8 cellular contexts compared by ENCODE assay signal in genomic region chr16:89828199-89828869, GRCh38. TPM values are rescaled to one million over a fixed set of nuclear protein-coding genes. Genes with fewer than 3 reads are reported as not detected.
A peak's percentile ranks its signal among the peaks of the same experiment; 100 is the strongest.
DNase-seq lines count a peak whose midpoint lies in the region; ATAC-seq, FAIRE-seq and TF ChIP-seq lines count a peak whose summit lies in the region.

SPIRE2 (plus strand) TSS chr16:89828475; CDS start chr16:89828551, 76 bp downstream.

- DNase-seq in H7 (peak; percentile 96), RCC 7860 (ENCODE audit: low spot score) (peak; percentile 54), fibroblast of pulmonary artery (ENCODE audit: low read depth) (peak; percentile 76)
- DNase-seq in activated effector memory CD4-positive, alpha-beta T cell treated with anti-CD3 and anti-CD28 coated beads, Interleukin-2, amount 50 U/mL, for 16 hours: peak; percentile 88
- DNase-seq in natural killer cell treated with Interleukin-12 subunit alpha and Interleukin-12 subunit beta and Interleukin-15 and Interleukin-18, amount 100 ng/mL, for 72 hours (ENCODE audit: low spot score): peak; percentile 74

- FAIRE-seq in RCC 7860 (lab: Jason Lieb, UNC): no peak

- H3K4me3 Mint-ChIP-seq in natural killer cell treated with Interleukin-12 subunit alpha and Interleukin-12 subunit beta and Interleukin-15 and Interleukin-18, amount 100 ng/mL, for 72 hours: peak within 1 kb of the TSS; percentile 29
- peak within 1 kb of the TSS; percentile 57 for H3K4me3 Mint-ChIP-seq in stimulated activated naive CD8-positive, alpha-beta T cell treated with anti-CD3 and anti-CD28 coated beads, Interleukin-15, Interleukin-2, amounts not matched to agents 100 ng/mL and 50 ng/mL, for 24 hours

- TF ChIP-seq CTCF in fibroblast of pulmonary artery (IDR thresholded peaks at IDR 0.05; ENCODE audit: low read length, missing control alignments): no peak

- H3K27me3 ChIP-seq in BLaER1 (no peaks in the 10 kb centered on the region), H7 (ENCODE audit: control insufficient read depth, insufficient read depth, low read length) (0 out of 2 replicates have a peak, but pooled peaks cover 1% of the 10 kb centered on the region)

- H3K4me2 ChIP-seq in BLaER1: peak within 1 kb of the TSS; percentile 91

- H4K20me1 ChIP-seq in BLaER1: peaks cover 27% of the 10 kb centered on the region

- H3K4me1 ChIP-seq in BLaER1: peaks cover 28% of the 10 kb centered on the region

- H3K4me3 ChIP-seq in BLaER1: peak within 1 kb of the TSS; percentile 61
- H3K4me3 ChIP-seq in H7 (ENCODE audit: insufficient read depth, low read depth, low read length): peak within 1 kb of the TSS; percentile 70
- H3K4me3 ChIP-seq in fibroblast of pulmonary artery (replicated peaks; ENCODE audit: low read depth, low read length): peak within 1 kb of the TSS; percentile 58

- H3K4me1 Mint-ChIP-seq in natural killer cell treated with Interleukin-12 subunit alpha and Interleukin-12 subunit beta and Interleukin-15 and Interleukin-18, amount 100 ng/mL, for 72 hours (ENCODE audit: low read depth in 2 of 2): peaks cover 4 to 5% of the 10 kb centered on the region in 2 donors
- H3K4me1 Mint-ChIP-seq in stimulated activated naive CD8-positive, alpha-beta T cell treated with anti-CD3 and anti-CD28 coated beads, Interleukin-15, Interleukin-2, amounts not matched to agents 100 ng/mL and 50 ng/mL, for 24 hours (ENCODE audit: low read depth): peaks cover 3% of the 10 kb centered on the region

- H3K36me3 Mint-ChIP-seq in natural killer cell treated with Interleukin-12 subunit alpha and Interleukin-12 subunit beta and Interleukin-15 and Interleukin-18, amount 100 ng/mL, for 72 hours: no peaks in the 10 kb centered on the region
- no peaks in the 10 kb centered on the region for H3K36me3 Mint-ChIP-seq in stimulated activated naive CD8-positive, alpha-beta T cell treated with anti-CD3 and anti-CD28 coated beads, Interleukin-15, Interleukin-2, amounts not matched to agents 100 ng/mL and 50 ng/mL, for 24 hours (ENCODE audit: low read depth)

- H3K9me3 ChIP-seq in BLaER1: no peaks in the 10 kb centered on the region

- H3K9me3 Mint-ChIP-seq in natural killer cell treated with Interleukin-12 subunit alpha and Interleukin-12 subunit beta and Interleukin-15 and Interleukin-18, amount 100 ng/mL, for 72 hours: no peaks in the 10 kb centered on the region
- no peaks in the 10 kb centered on the region for H3K9me3 Mint-ChIP-seq in stimulated activated naive CD8-positive, alpha-beta T cell treated with anti-CD3 and anti-CD28 coated beads, Interleukin-15, Interleukin-2, amounts not matched to agents 100 ng/mL and 50 ng/mL, for 24 hours

- no peak within 1 kb of the TSS for H3K27ac ChIP-seq in BLaER1

- H3K27me3 Mint-ChIP-seq in natural killer cell treated with Interleukin-12 subunit alpha and Interleukin-12 subunit beta and Interleukin-15 and Interleukin-18, amount 100 ng/mL, for 72 hours: peaks cover 0 to 8% of the 10 kb centered on the region in 2 donors
- peaks cover 32% of the 10 kb centered on the region for H3K27me3 Mint-ChIP-seq in stimulated activated naive CD8-positive, alpha-beta T cell treated with anti-CD3 and anti-CD28 coated beads, Interleukin-15, Interleukin-2, amounts not matched to agents 100 ng/mL and 50 ng/mL, for 24 hours

- H3K9ac ChIP-seq in BLaER1: no peak within 1 kb of the TSS

- no peaks in the 10 kb centered on the region for H3K36me3 ChIP-seq in BLaER1
- H3K36me3 ChIP-seq in H7 (replicated peaks; ENCODE audit: control insufficient read depth, insufficient read depth, low read length): no peaks in the 10 kb centered on the region

- H3K27ac Mint-ChIP-seq in natural killer cell treated with Interleukin-12 subunit alpha and Interleukin-12 subunit beta and Interleukin-15 and Interleukin-18, amount 100 ng/mL, for 72 hours: no peak within 1 kb of the TSS
- H3K27ac Mint-ChIP-seq in stimulated activated naive CD8-positive, alpha-beta T cell treated with anti-CD3 and anti-CD28 coated beads, Interleukin-15, Interleukin-2, amounts not matched to agents 100 ng/mL and 50 ng/mL, for 24 hours: no peak within 1 kb of the TSS

- ATAC-seq in natural killer cell treated with Interleukin-12 subunit alpha and Interleukin-12 subunit beta and Interleukin-15 and Interleukin-18, amount 100 ng/mL, for 72 hours: peak; percentile 90 to 93
- no peak for ATAC-seq in HG03378 (IDR thresholded peaks at IDR 0.05; ENCODE audit: unreplicated experiment)

RNA-seq across cellular contexts. Expression of gene SPIRE2, which starts in this region (rescaled TPM):
- total RNA-seq in H7 (2014; rRNA removed; shearing (Covaris generic)): 8.2 and 9.6 TPM in 2 replicates
- 1 to 10 TPM; 2.5 to 3.9 TPM for total RNA-seq in natural killer cell treated with Interleukin-12 subunit alpha and Interleukin-12 subunit beta and Interleukin-15 and Interleukin-18, amount 100 ng/mL, for 72 hours
